10 cellular contexts compared by ENCODE assay signal in genomic region chr17:74646231-74646630, GRCh38. TPM values are rescaled to one million over a fixed set of nuclear protein-coding genes. Genes with fewer than 3 reads are reported as not detected.
DNase-seq lines count a peak whose midpoint lies in the region; TF ChIP-seq lines count a peak whose summit lies in the region.
"Had no signal": no experiment of that assay in that cellular context is flagged by ENCODE, and none has a peak within 500 bp of the region (broad histone marks: within the 10 kb centered on the region; RNA-seq: fewer than 3 reads in every experiment).

No MANE protein-coding gene starts in this region.

- H3K4me3 ChIP-seq in GM12875 (ENCODE audit: low read depth, low read length), result no peak overlapping the region
- H3K4me3 ChIP-seq in epithelial cell of proximal tubule (ENCODE audit: low read depth, low read length), result no peak overlapping the region
- H3K4me3 ChIP-seq: right lobe of liver, vagina had no signal

- peak; percentile 59; the same call in 1 of the 2 replicates for TF ChIP-seq CTCF in GM12875 (IDR thresholded peaks at IDR 0.05; ENCODE audit: borderline replicate concordance, insufficient read depth, low read depth, low read length)
- TF ChIP-seq CTCF in epithelial cell of proximal tubule (conservative IDR thresholded peaks at IDR 0.05; ENCODE audit: low read depth, low read length), result peak; percentile 62

- DNase-seq in 8988T (peak; percentile 32), NCI-H748 (lab: John Stamatoyannopoulos, UW; ENCODE audit: unreplicated experiment) (peak; percentile 11), epithelial cell of proximal tubule (ENCODE audit: low read depth) (no peak), middle frontal gyrus (ENCODE audit: extremely low spot score, low spot score) (no peak), AG08396 (ENCODE audit: low spot score) (no peak), T-helper 9 cell (no peak)
- DNase-seq in effector CD4-positive, alpha-beta T cell, result no peak
- DNase-seq: right lobe of liver had no signal

RNA-seq across cellular contexts. Expression of gene CD300E, which starts 22.7 kb away (rescaled TPM):
- total RNA-seq in epithelial cell of proximal tubule, result not detected in 2 replicates

RNA-seq across cellular contexts. Expression of gene CD300LD, which starts 54.1 kb away (rescaled TPM):
- not detected in 2 replicates for total RNA-seq in epithelial cell of proximal tubule
- total RNA-seq: right lobe of liver, vagina had no signal

Comparison
In these comparisons a context has a peak if more than half of its experiments do, and no peak if none do; other contexts are left out.
1. DNase-seq: peak in 8988T (single experiment) and NCI-H748 (single experiment); none in epithelial cell of proximal tubule (single experiment), middle frontal gyrus (single experiment), effector CD4-positive, alpha-beta T cell (single experiment), AG08396 (single experiment) and T-helper 9 cell (single experiment).